Comparison of ENCODE assay signal across 8 cellular contexts in the genomic region with DNA sequence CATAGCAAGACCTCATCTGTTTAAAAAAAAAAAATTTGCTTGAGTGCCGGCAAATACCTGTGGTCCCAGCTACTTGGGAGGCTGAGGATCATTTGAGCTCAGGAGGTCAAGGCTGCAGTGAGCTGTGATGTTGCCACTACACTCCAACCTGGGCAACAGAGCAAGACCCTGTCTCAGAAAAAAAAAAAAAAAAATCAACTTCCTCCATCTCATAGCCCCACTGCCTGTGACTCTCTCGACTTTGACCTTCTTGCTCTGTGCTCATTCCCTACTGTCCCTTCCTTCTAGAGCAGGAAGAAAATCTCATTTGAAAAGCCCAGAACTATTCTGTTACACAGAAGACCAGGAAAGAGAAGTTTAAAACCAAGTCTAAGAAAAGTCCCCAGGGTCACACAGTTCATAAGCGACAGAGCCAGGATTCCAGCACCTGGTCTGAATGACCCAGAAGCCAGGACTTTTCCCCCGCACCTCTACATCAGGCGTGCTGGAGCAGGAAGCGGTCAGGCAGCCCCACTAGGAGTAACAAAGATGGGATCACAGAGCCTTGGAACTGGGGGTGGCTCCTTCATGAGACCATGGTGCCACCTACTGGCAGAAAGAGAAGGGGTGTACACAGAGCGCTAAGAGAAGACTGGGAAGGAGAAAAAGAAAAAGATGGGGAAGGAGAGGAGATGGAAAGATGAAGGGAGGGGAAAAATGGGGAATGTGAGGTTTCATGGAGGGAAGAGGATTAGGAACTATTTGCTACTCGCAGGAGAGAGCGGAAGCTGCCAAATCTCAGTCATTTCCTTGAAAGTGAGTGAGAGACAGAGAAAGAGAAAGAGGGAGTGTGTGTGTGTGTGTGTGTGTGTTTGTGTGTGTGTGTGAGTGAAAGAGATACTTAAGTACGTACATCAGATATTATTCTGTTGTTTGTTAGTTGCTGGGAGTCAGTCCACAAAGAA. TPM values are rescaled to one million over a fixed set of nuclear protein-coding genes. Genes with fewer than 3 reads are reported as not detected.
A peak's percentile ranks its signal among the peaks of the same experiment; 100 is the strongest.
DNase-seq lines count a peak whose midpoint lies in the region; ATAC-seq and TF ChIP-seq lines count a peak whose summit lies in the region.

No MANE protein-coding gene starts in this region.

- no peaks in the 10 kb centered on the region for H3K36me3 Mint-ChIP-seq in chondrocyte (ENCODE audit: low read depth)

- intact Hi-C loops in left lung (cut with DNase I): loop anchor here in 1 of 2 donors (2.0 kb wide), 1 partner anchor 143 kb away; no protein-coding TSS in a partner anchor

- ATAC-seq in HG03039 (IDR thresholded peaks at IDR 0.05; ENCODE audit: unreplicated experiment) (peak; percentile 50), left lung (peak; percentile 87), HG03571 (IDR thresholded peaks at IDR 0.05; ENCODE audit: unreplicated experiment) (no peak)

- no peaks in the 10 kb centered on the region for H3K9me3 ChIP-seq in left lung

- no peaks in the 10 kb centered on the region for H3K27me3 ChIP-seq in left lung

- TF ChIP-seq CTCF in chondrocyte (IDR thresholded peaks at IDR 0.05) (peak; percentile 93), left lung (IDR thresholded peaks at IDR 0.05) (peak; percentile 82 to 84)

- H3K4me3 ChIP-seq in left lung: no peak overlapping the region

- H3K4me3 Mint-ChIP-seq in chondrocyte (ENCODE audit: unreplicated experiment): no peak overlapping the region

- no peaks in the 10 kb centered on the region for H3K27me3 Mint-ChIP-seq in chondrocyte (ENCODE audit: low read depth)

- H3K4me1 ChIP-seq in left lung: peaks cover 22 to 31% of the 10 kb centered on the region in 2 donors

- H3K4me1 Mint-ChIP-seq in chondrocyte (ENCODE audit: low read depth): peaks cover 29% of the 10 kb centered on the region

- no peak overlapping the region for H3K27ac Mint-ChIP-seq in chondrocyte (ENCODE audit: unreplicated experiment)

- DNase-seq in DMS53 (lab: John Stamatoyannopoulos, UW): peak; percentile 97
- DNase-seq in NCI-H446 (lab: John Stamatoyannopoulos, UW): peak; percentile 83 to 94
- peak; percentile 63 for DNase-seq in activated CD4-positive, CD25-positive, alpha-beta regulatory T cell treated with anti-CD3 and anti-CD28 coated beads, Interleukin-2, amount 50 U/mL, for 72 hours
- DNase-seq in chondrocyte (ENCODE audit: low spot score): no peak
- peak in 1 of 2 donors; percentile 78 for DNase-seq in left lung
- peak; percentile 54 for DNase-seq in stimulated activated CD4-positive, alpha-beta T cell treated with anti-CD3 and anti-CD28 coated beads, Interleukin-4, amount 100 ng/mL, for 1 hour

- no peak overlapping the region for H3K27ac ChIP-seq in left lung

- no peaks in the 10 kb centered on the region for H3K36me3 ChIP-seq in left lung

- no peaks in the 10 kb centered on the region for H3K9me3 Mint-ChIP-seq in chondrocyte (ENCODE audit: low read depth)

RNA-seq across cellular contexts. Expression of a gene that starts 3.1 kb away (rescaled TPM):
- total RNA-seq in chondrocyte: not detected in 3 replicates
- total RNA-seq in left lung: not detected

RNA-seq across cellular contexts. Expression of a gene that starts 4.5 kb away (rescaled TPM):
- total RNA-seq in chondrocyte: 1.4 to 2.1 TPM (median 1.6 TPM) in 3 replicates
- 10 to 100 TPM; 32.3 to 50.6 TPM for total RNA-seq in left lung

RNA-seq across cellular contexts. Expression of a gene that starts 18.8 kb away (rescaled TPM):
- total RNA-seq in chondrocyte (84.9 to 104 TPM (median 89.1 TPM) in 3 replicates), left lung (10 to 100 TPM; 52.9 to 64.5 TPM)

RNA-seq across cellular contexts. Expression of a gene that starts 23.7 kb away (rescaled TPM):
- total RNA-seq in chondrocyte: 3.8 to 4.1 TPM (median 4.0 TPM) in 3 replicates
- total RNA-seq in left lung: 1 to 10 TPM; 1.4 TPM

RNA-seq across cellular contexts. Expression of a gene that starts 47.0 kb away (rescaled TPM):
- total RNA-seq in chondrocyte (21.1 to 36.3 TPM (median 23.4 TPM) in 3 replicates), left lung (10 to 100 TPM; 20.9 to 46.5 TPM)

Comparison
In these comparisons a context has a peak if more than half of its experiments do, and no peak if none do; other contexts are left out.
1. RNA of a gene that starts 4.5 kb away (total RNA-seq): 32.3 to 50.6 TPM in left lung; 1.4 to 2.1 TPM in chondrocyte; every median in the first group is over 10 times any median in the second.